16 cellular contexts compared by ENCODE assay signal in genomic region chr3:22236490-22237271, GRCh38.
A peak's percentile ranks its signal among the peaks of the same experiment; 100 is the strongest.
DNase-seq lines count a peak whose midpoint lies in the region; ATAC-seq, FAIRE-seq and TF ChIP-seq lines count a peak whose summit lies in the region.
"Had no signal": no experiment of that assay in that cellular context is flagged by ENCODE, and none has a peak within 500 bp of the region (broad histone marks: within the 10 kb centered on the region; RNA-seq: fewer than 3 reads in every experiment).

No MANE protein-coding gene starts in this region.

- H3K36me3 ChIP-seq in GM12878 (ENCODE audit: control insufficient read depth in 2 of 2, insufficient read depth in 2 of 2, low read length in 1 of 2): no peaks in the 10 kb centered on the region
- H3K36me3 ChIP-seq in ascending aorta: no peaks in the 10 kb centered on the region
- H3K36me3 ChIP-seq: esophagus squamous epithelium, pancreas had no signal

- H3K79me2 ChIP-seq in GM12878 (ENCODE audit: control insufficient read depth, insufficient read depth, low read length): no peaks in the 10 kb centered on the region

- H3K4me1 Mint-ChIP-seq in stimulated activated memory B cell treated with anti-CD40 and anti-IgM and Interleukin-4, amounts not matched to agents 10 μg/mL and 1 μg/mL and 100 μg/mL, for 72 hours: no peaks in the 10 kb centered on the region
- H3K4me1 Mint-ChIP-seq: activated CD4-positive, alpha-beta T cell treated with anti-CD3 and anti-CD28 coated beads, Interleukin-2, amount 10 ng/mL, durations not matched to agents 7 days and 5 days; CD8-positive, alpha-beta memory T cell; stimulated activated naive B cell treated with anti-CD40 and anti-IgM and Interleukin-4, amounts not matched to agents 10 μg/mL and 1 μg/mL and 100 μg/mL, for 72 hours; T-cell had no signal

- no peaks in the 10 kb centered on the region for H3K27me3 ChIP-seq in GM12878 (replicated peaks in 1 of 2; ENCODE audit: control insufficient read depth in 2 of 2, insufficient read depth in 2 of 2, low read length in 1 of 2)
- no peaks in the 10 kb centered on the region for H3K27me3 ChIP-seq in ascending aorta
- H3K27me3 ChIP-seq: esophagus squamous epithelium, pancreas had no signal

- no peak overlapping the region for H3K4me3 Mint-ChIP-seq in stimulated activated memory B cell treated with anti-CD40 and anti-IgM and Interleukin-4, amounts not matched to agents 10 μg/mL and 1 μg/mL and 100 μg/mL, for 72 hours
- H3K4me3 Mint-ChIP-seq: activated CD4-positive, alpha-beta T cell treated with anti-CD3 and anti-CD28 coated beads, Interleukin-2, amount 10 ng/mL, durations not matched to agents 7 days and 5 days; CD8-positive, alpha-beta memory T cell; stimulated activated naive B cell treated with anti-CD40 and anti-IgM and Interleukin-4, amounts not matched to agents 10 μg/mL and 1 μg/mL and 100 μg/mL, for 72 hours; T-cell had no signal

- no peak for FAIRE-seq in GM12878 (lab: Jason Lieb, UNC)
- FAIRE-seq: pancreas had no signal

- RAD21 ChIA-PET in GM12878 (lab: Charles Lee; ENCODE audit: unreplicated experiment): no interaction called here

- H3K27ac ChIP-seq in GM12878 (ENCODE audit: control insufficient read depth, insufficient read depth) (no peak overlapping the region), ascending aorta (no peak overlapping the region)
- H3K27ac ChIP-seq: esophagus squamous epithelium, pancreas had no signal

- H3K4me1 ChIP-seq in GM12878 (ENCODE audit: control insufficient read depth, insufficient read depth, low read length): no peaks in the 10 kb centered on the region
- no peaks in the 10 kb centered on the region for H3K4me1 ChIP-seq in ascending aorta
- H3K4me1 ChIP-seq: esophagus squamous epithelium, pancreas had no signal

- TF ChIP-seq POLR2A in GM12878 (IDR thresholded peaks at IDR 0.05; ENCODE audit: low read depth, low read length): no peak

- no peak overlapping the region for H2AFZ ChIP-seq in GM12878 (ENCODE audit: control insufficient read depth, low read depth, low read length)

- 0% methylated on average over 3 of the region's 3 CpGs for WGBS in GM12878 (ENCODE audit: insufficient coverage, insufficient replicate concordance, low lambda C conversion rate, missing lambda C conversion rate)

- in situ Hi-C loops in GM12878 (cut with MboI): no loop called here

- H3K4me3 ChIP-seq in GM12878 (no peak overlapping the region), ascending aorta (no peak overlapping the region)
- H3K4me3 ChIP-seq: esophagus squamous epithelium, pancreas had no signal

- TF ChIP-seq EP300 in GM12878 (IDR thresholded peaks at IDR 0.05; ENCODE audit: borderline replicate concordance in 1 of 2, control insufficient read depth in 1 of 2, low read depth in 2 of 2, low read length in 2 of 2): 0 out of 4 replicates have a peak, but pooled peaks of 1 of the 2 experiments have one; percentile 39

- POLR2A ChIA-PET in GM12878 (lab: Charles Lee): no interaction called here

- no TSS peak for BruUV-seq in GM12878 (replicated peaks; lab: Mats Ljungman, UMichigan)

- H3K27ac Mint-ChIP-seq in stimulated activated memory B cell treated with anti-CD40 and anti-IgM and Interleukin-4, amounts not matched to agents 10 μg/mL and 1 μg/mL and 100 μg/mL, for 72 hours: no peak overlapping the region
- H3K27ac Mint-ChIP-seq: activated CD4-positive, alpha-beta T cell treated with anti-CD3 and anti-CD28 coated beads, Interleukin-2, amount 10 ng/mL, durations not matched to agents 7 days and 5 days; CD8-positive, alpha-beta memory T cell; stimulated activated naive B cell treated with anti-CD40 and anti-IgM and Interleukin-4, amounts not matched to agents 10 μg/mL and 1 μg/mL and 100 μg/mL, for 72 hours; T-cell had no signal

- H4K20me1 ChIP-seq in GM12878 (ENCODE audit: control insufficient read depth, insufficient read depth): no peaks in the 10 kb centered on the region

- no peak overlapping the region for H3K4me2 ChIP-seq in GM12878 (ENCODE audit: control insufficient read depth, insufficient read depth)

- TF ChIP-seq RAD21 in GM12878 (IDR thresholded peaks at IDR 0.05; ENCODE audit: insufficient read depth, low read depth, low read length): no peak

- peaks cover 3% of the 10 kb centered on the region for H3K9me3 Mint-ChIP-seq in stimulated activated memory B cell treated with anti-CD40 and anti-IgM and Interleukin-4, amounts not matched to agents 10 μg/mL and 1 μg/mL and 100 μg/mL, for 72 hours
- H3K9me3 Mint-ChIP-seq: activated CD4-positive, alpha-beta T cell treated with anti-CD3 and anti-CD28 coated beads, Interleukin-2, amount 10 ng/mL, durations not matched to agents 7 days and 5 days had no signal

- no peaks in the 10 kb centered on the region for H3K9me3 ChIP-seq in GM12878 (replicated peaks; ENCODE audit: control insufficient read depth, insufficient read depth, low read length)
- H3K9me3 ChIP-seq in ascending aorta: no peaks in the 10 kb centered on the region
- H3K9me3 ChIP-seq: esophagus squamous epithelium, pancreas had no signal

- peak; percentile 81 for ATAC-seq in GM18909 (IDR thresholded peaks at IDR 0.05; ENCODE audit: poor library complexity, unreplicated experiment)
- peak; percentile 77 for ATAC-seq in HG02610 (IDR thresholded peaks at IDR 0.05; ENCODE audit: unreplicated experiment)
- peak; percentile 69 for ATAC-seq in HG03469 (IDR thresholded peaks at IDR 0.05; ENCODE audit: unreplicated experiment)
- peak; percentile 81 for ATAC-seq in GM12878
- ATAC-seq in stimulated activated memory B cell treated with anti-CD40 and anti-IgM and Interleukin-4, amounts not matched to agents 10 μg/mL and 1 μg/mL and 100 μg/mL, for 72 hours: no peak
- ATAC-seq: pancreas; stimulated activated naive B cell treated with anti-CD40 and anti-IgM and Interleukin-4, amounts not matched to agents 10 μg/mL and 1 μg/mL and 100 μg/mL, for 72 hours; T-cell had no signal

- H3K27me3 Mint-ChIP-seq in stimulated activated memory B cell treated with anti-CD40 and anti-IgM and Interleukin-4, amounts not matched to agents 10 μg/mL and 1 μg/mL and 100 μg/mL, for 72 hours: no peaks in the 10 kb centered on the region
- H3K27me3 Mint-ChIP-seq: activated CD4-positive, alpha-beta T cell treated with anti-CD3 and anti-CD28 coated beads, Interleukin-2, amount 10 ng/mL, durations not matched to agents 7 days and 5 days; CD8-positive, alpha-beta memory T cell; stimulated activated naive B cell treated with anti-CD40 and anti-IgM and Interleukin-4, amounts not matched to agents 10 μg/mL and 1 μg/mL and 100 μg/mL, for 72 hours; T-cell had no signal

- CTCF ChIA-PET in GM12878 (lab: Yijun Ruan, JAX): no interaction called here

- DNase-seq in GM12878 (ENCODE audit: low read depth, low spot score) (no peak), RKO (ENCODE audit: low spot score) (no peak), ascending aorta (ENCODE audit: low spot score in 2 of 2) (no peak)
- DNase-seq: activated CD4-positive, alpha-beta T cell treated with anti-CD3 and anti-CD28 coated beads, Interleukin-2, amount 10 ng/mL, durations not matched to agents 7 days and 5 days; activated gamma-delta T cell treated with Interleukin-2 at 50 U/mL for 16 hours; CD8-positive, alpha-beta memory T cell; esophagus squamous epithelium; NCI-H1105 treated with DMSO at 0.1 percent for 48 hours; NCI-H69; pancreas; stimulated activated naive B cell treated with anti-CD40 and anti-IgM and Interleukin-4, amounts not matched to agents 10 μg/mL and 1 μg/mL and 100 μg/mL, for 72 hours; T-cell had no signal

- no peak overlapping the region for H3K9ac ChIP-seq in GM12878 (ENCODE audit: control insufficient read depth, insufficient read depth, low read length)

- SMC1A ChIA-PET in GM12878 (lab: Charles Lee; ENCODE audit: uncharacterized antibody, unreplicated experiment): no interaction called here

- TF ChIP-seq CTCF in GM12878 (IDR thresholded peaks at IDR 0.05 in 2 of 3, conservative IDR thresholded peaks at IDR 0.05 in 1 of 3; ENCODE audit: control insufficient read depth in 2 of 3, extremely low read depth in 1 of 3, insufficient read depth in 1 of 3, low read depth in 3 of 3, low read length in 3 of 3) (no peak), ascending aorta (IDR thresholded peaks at IDR 0.05) (no peak)

- intact Hi-C loops in GM12878 (cut with micrococcal nuclease; ENCODE audit: unreplicated experiment): no loop called here
- intact Hi-C loops in ascending aorta (cut with DNase I): no loop called here

- H3K36me3 Mint-ChIP-seq in stimulated activated memory B cell treated with anti-CD40 and anti-IgM and Interleukin-4, amounts not matched to agents 10 μg/mL and 1 μg/mL and 100 μg/mL, for 72 hours: no peaks in the 10 kb centered on the region
- H3K36me3 Mint-ChIP-seq: CD8-positive, alpha-beta memory T cell; stimulated activated naive B cell treated with anti-CD40 and anti-IgM and Interleukin-4, amounts not matched to agents 10 μg/mL and 1 μg/mL and 100 μg/mL, for 72 hours; T-cell had no signal

TF ChIP-seq in GM12878, 131 proteins besides CTCF, POLR2A, EP300 and RAD21 (continues in another document):
- TF ChIP-seq MEF2A (IDR thresholded peaks at IDR 0.05; ENCODE audit: insufficient read depth, low read depth, low read length) (no peak), SUPT20H (IDR thresholded peaks at IDR 0.05; ENCODE audit: borderline replicate concordance, control insufficient read depth, low read depth, low read length) (no peak), KLF5 (IDR thresholded peaks at IDR 0.05; ENCODE audit: partially characterized antibody) (no peak), KDM1A (IDR thresholded peaks at IDR 0.05; ENCODE audit: borderline replicate concordance) (no peak)
